Comparison of ENCODE assay signal across 19 cellular contexts in genomic region chr2:76997296-76997695, GRCh38.
"Had no signal": no experiment of that assay in that cellular context is flagged by ENCODE, and none has a peak within 500 bp of the region (broad histone marks: within the 10 kb centered on the region; RNA-seq: fewer than 3 reads in every experiment).

No MANE protein-coding gene starts in this region.

- H3K4me3 ChIP-seq: MG63, PC-9, Peyer's patch, SJSA1, SK-N-MC had no signal

- H3K4me1 ChIP-seq: Peyer's patch, SJSA1 had no signal

- H3K27me3 ChIP-seq: MG63, Peyer's patch, SJSA1 had no signal

- DNase-seq: KBM-7, MG63, NCI-H1092, NCI-H1105 treated with DMSO at 0.1 percent for 48 hours, NCI-H1417 treated with DMSO at 0.1 percent for 48 hours, NCI-H146, NCI-H1694 treated with DMSO at 0.1 percent for 48 hours, NCI-H1930, NCI-H2081, NCI-H2107, NCI-H2227 treated with DMSO at 0.1 percent for 48 hours, NCI-H69, NCI-H774, PC-9, Peyer's patch, Right ventricle myocardium superior, SIG-M5 had no signal

- H3K4me2 ChIP-seq: PC-9 had no signal

- H3K36me3 ChIP-seq: MG63, Peyer's patch, SJSA1 had no signal

- H3K9me3 ChIP-seq: MG63, Peyer's patch, SJSA1 had no signal

- H3K27ac ChIP-seq: PC-9, Peyer's patch, SJSA1, SK-N-MC had no signal

- H2AFZ ChIP-seq: PC-9 had no signal
